1 cellular context compared by ENCODE assay signal in genomic region chr19:33176670-33177416, GRCh38.
TF ChIP-seq lines count a peak whose summit lies in the region.

No MANE protein-coding gene starts in this region.

TF ChIP-seq in HepG2, 621 proteins besides CTCF, POLR2A, EP300 and RAD21 (continued from another document and continues in another):
- TF ChIP-seq CEBPZ (IDR thresholded peaks at IDR 0.05; ENCODE audit: low read length) (no peak), MEF2D (CRISPR knock-in tag; IDR thresholded peaks at IDR 0.05) (peak; percentile 89; the same call in 1 of the 2 replicates), MTF2 (CRISPR knock-in tag; IDR thresholded peaks at IDR 0.05; ENCODE audit: borderline replicate concordance) (no peak), ZNF138 (CRISPR knock-in tag; IDR thresholded peaks at IDR 0.05; ENCODE audit: low read depth) (0 out of 2 replicates have a peak, but pooled peaks have one; percentile 20), MYC (CRISPR knock-in tag; IDR thresholded peaks at IDR 0.05; ENCODE audit: borderline replicate concordance) (peak; percentile 72; the same call in 1 of the 2 replicates), ZNF432 (CRISPR knock-in tag; IDR thresholded peaks at IDR 0.05; ENCODE audit: borderline replicate concordance) (no peak), ELF4 (CRISPR knock-in tag; IDR thresholded peaks at IDR 0.05; ENCODE audit: borderline replicate concordance) (peak; percentile 94), RXRA (CRISPR knock-in tag; IDR thresholded peaks at IDR 0.05) (peak; percentile 61), SIX4 (CRISPR knock-in tag; IDR thresholded peaks at IDR 0.05) (peak; percentile 47), NCOA5 (CRISPR knock-in tag; IDR thresholded peaks at IDR 0.05) (no peak), ZMAT3 (CRISPR knock-in tag; conservative IDR thresholded peaks at IDR 0.05) (no peak), ZNF512B (CRISPR knock-in tag; IDR thresholded peaks at IDR 0.05; ENCODE audit: borderline replicate concordance) (no peak), CENPBD1 (CRISPR knock-in tag; IDR thresholded peaks at IDR 0.05; ENCODE audit: borderline replicate concordance, low read depth) (no peak; the same call in 1 of the 2 replicates), GPN1 (CRISPR knock-in tag; IDR thresholded peaks at IDR 0.05; ENCODE audit: borderline replicate concordance) (no peak), RFX3 (CRISPR knock-in tag; IDR thresholded peaks at IDR 0.05) (peak; percentile 83), NFRKB (IDR thresholded peaks at IDR 0.05) (no peak), PAX8 (CRISPR knock-in tag; IDR thresholded peaks at IDR 0.05; ENCODE audit: borderline replicate concordance) (peak; percentile 68; the same call in 1 of the 2 replicates), SIN3B (IDR thresholded peaks at IDR 0.05; ENCODE audit: low read length) (no peak; the same call in 1 of the 2 replicates), IKZF1 (IDR thresholded peaks at IDR 0.05) (no peak), SPEN (CRISPR knock-in tag; IDR thresholded peaks at IDR 0.05; ENCODE audit: low read depth) (peak; percentile 55; the same call in 1 of the 2 replicates), ZNF761 (CRISPR knock-in tag; conservative IDR thresholded peaks at IDR 0.05) (0 out of 2 replicates have a peak, but pooled peaks have one; percentile 81), U2AF2 (IDR thresholded peaks at IDR 0.05; ENCODE audit: low read depth, low read length) (no peak), CBFB (CRISPR knock-in tag; IDR thresholded peaks at IDR 0.05) (peak; percentile 52; the same call in 1 of the 2 replicates), SMC3 (IDR thresholded peaks at IDR 0.05; ENCODE audit: low read length) (no peak), RARG (CRISPR knock-in tag; IDR thresholded peaks at IDR 0.05; ENCODE audit: low read depth) (no peak), RBAK (CRISPR knock-in tag; IDR thresholded peaks at IDR 0.05) (0 out of 2 replicates have a peak, but pooled peaks have one; percentile 27), NR2F1 (CRISPR knock-in tag; IDR thresholded peaks at IDR 0.05) (no peak), NFATC3 (CRISPR knock-in tag; IDR thresholded peaks at IDR 0.05) (peak; percentile 52; the same call in 1 of the 2 replicates), ZNF672 (CRISPR knock-in tag; IDR thresholded peaks at IDR 0.05) (no peak), KLF11 (CRISPR knock-in tag; IDR thresholded peaks at IDR 0.05) (peak; percentile 66), THAP9 (CRISPR knock-in tag; IDR thresholded peaks at IDR 0.05; ENCODE audit: borderline replicate concordance) (peak; percentile 74; the same call in 1 of the 2 replicates), KAT7 (CRISPR knock-in tag; IDR thresholded peaks at IDR 0.05; ENCODE audit: borderline replicate concordance) (peak; percentile 56; the same call in 1 of the 2 replicates), MTA1 (CRISPR knock-in tag; IDR thresholded peaks at IDR 0.05; ENCODE audit: borderline replicate concordance) (no peak), ZNF816 (CRISPR knock-in tag; IDR thresholded peaks at IDR 0.05; ENCODE audit: borderline replicate concordance) (peak; percentile 96), ARID3A (IDR thresholded peaks at IDR 0.05; ENCODE audit: low read depth, low read length) (no peak), ZNF512 (CRISPR knock-in tag; IDR thresholded peaks at IDR 0.05) (no peak), ZGPAT (CRISPR knock-in tag; IDR thresholded peaks at IDR 0.05) (peak; percentile 94), ETV5 (CRISPR knock-in tag; IDR thresholded peaks at IDR 0.05; ENCODE audit: borderline replicate concordance) (peak; percentile 93), ZNF446 (CRISPR knock-in tag; IDR thresholded peaks at IDR 0.05) (no peak), ZNF572 (CRISPR knock-in tag; IDR thresholded peaks at IDR 0.05) (0 out of 2 replicates have a peak, but pooled peaks have one; percentile 16), ZNF30 (CRISPR knock-in tag; IDR thresholded peaks at IDR 0.05) (no peak), ZNF503 (CRISPR knock-in tag; IDR thresholded peaks at IDR 0.05) (no peak), U2AF1 (optimal IDR thresholded peaks at IDR 0.05; ENCODE audit: low read depth, low read length) (no peak), STAT6 (CRISPR knock-in tag; IDR thresholded peaks at IDR 0.05; ENCODE audit: borderline replicate concordance) (peak; percentile 95), NFE2L2 (IDR thresholded peaks at IDR 0.05; ENCODE audit: low read length) (no peak), FIP1L1 (IDR thresholded peaks at IDR 0.05; ENCODE audit: borderline replicate concordance, insufficient read depth, low read depth, low read length) (no peak), ZNF674 (CRISPR knock-in tag; IDR thresholded peaks at IDR 0.05; ENCODE audit: low read depth) (no peak)
